ENCODE assay signal across 12 cellular contexts in the genomic region with DNA sequence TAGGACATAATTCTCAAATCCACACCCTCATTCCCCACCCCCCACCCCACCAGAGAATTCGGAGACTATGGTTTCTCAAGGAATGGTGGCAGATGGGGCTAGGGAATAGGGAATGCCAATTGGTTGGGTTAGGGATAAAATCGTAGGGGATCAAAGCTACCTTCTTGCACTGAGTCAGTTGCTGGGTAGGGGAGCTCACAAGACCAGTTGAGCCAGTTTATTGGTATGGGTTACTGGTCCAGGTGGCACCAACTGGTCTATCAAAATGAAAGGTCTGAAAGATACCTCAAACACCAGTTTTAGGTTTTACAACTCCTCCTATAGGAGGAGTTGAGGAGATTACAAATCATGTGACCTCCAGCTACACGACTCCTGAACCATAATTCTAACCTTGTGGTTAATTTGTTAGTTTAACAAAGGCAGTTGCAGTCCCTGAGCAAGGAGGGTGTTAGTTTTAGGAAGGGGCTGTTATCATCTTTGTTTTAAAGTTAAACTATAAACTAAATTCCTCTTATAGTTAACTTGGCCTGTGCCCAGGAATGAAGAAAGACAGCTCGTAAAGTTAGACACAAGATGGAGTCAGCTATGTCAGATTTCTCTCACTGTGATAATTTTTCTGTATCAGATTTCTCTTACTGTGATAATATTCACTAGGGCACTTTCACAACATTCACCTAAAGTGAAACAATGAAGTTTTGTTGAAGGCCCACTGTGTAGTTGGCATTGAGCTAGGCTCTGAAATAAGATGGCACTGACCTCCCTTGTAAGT. TPM values are rescaled to one million over a fixed set of nuclear protein-coding genes. Genes with fewer than 3 reads are reported as not detected.
DNase-seq lines count a peak whose midpoint lies in the region; ATAC-seq and TF ChIP-seq lines count a peak whose summit lies in the region.
"Had no signal": no experiment of that assay in that cellular context is flagged by ENCODE, and none has a peak within 500 bp of the region (broad histone marks: within the 10 kb centered on the region; RNA-seq: fewer than 3 reads in every experiment).

No MANE protein-coding gene starts in this region.

- peaks cover 60% of the 10 kb centered on the region for H3K4me1 Mint-ChIP-seq in activated CD4-positive, alpha-beta T cell treated with anti-CD3 and anti-CD28 coated beads, Interleukin-2, amount 10 ng/mL, durations not matched to agents 24 days and 14 days
- H3K4me1 Mint-ChIP-seq in naive thymus-derived CD8-positive, alpha-beta T cell: peaks cover 39 to 87% (median 81%) of the 10 kb centered on the region in 4 donors

- H3K27ac ChIP-seq in KMS-11: no peak overlapping the region

- H3K9me3 Mint-ChIP-seq in activated CD4-positive, alpha-beta T cell treated with anti-CD3 and anti-CD28 coated beads, Interleukin-2, amount 10 ng/mL, durations not matched to agents 24 days and 14 days: peaks cover 7% of the 10 kb centered on the region
- no peaks in the 10 kb centered on the region for H3K9me3 Mint-ChIP-seq in naive thymus-derived CD8-positive, alpha-beta T cell

- peaks cover 12% of the 10 kb centered on the region for H3K36me3 Mint-ChIP-seq in activated CD4-positive, alpha-beta T cell treated with anti-CD3 and anti-CD28 coated beads, Interleukin-2, amount 10 ng/mL, durations not matched to agents 24 days and 14 days (ENCODE audit: low read depth)
- peaks cover 0 to 9% (median 0%) of the 10 kb centered on the region in 3 donors for H3K36me3 Mint-ChIP-seq in naive thymus-derived CD8-positive, alpha-beta T cell

- H3K4me3 ChIP-seq in KMS-11 (IDR thresholded peaks at IDR 0.05; ENCODE audit: insufficient read depth, low read depth, low read length): no peak overlapping the region
- H3K4me3 ChIP-seq: HAP-1 had no signal

- peak overlapping the region; percentile 79 for H3K27ac Mint-ChIP-seq in activated CD4-positive, alpha-beta T cell treated with anti-CD3 and anti-CD28 coated beads, Interleukin-2, amount 10 ng/mL, durations not matched to agents 24 days and 14 days
- peak overlapping the region; percentile 94 to 99 (median 98) for H3K27ac Mint-ChIP-seq in naive thymus-derived CD8-positive, alpha-beta T cell

- intact Hi-C loops in activated CD4-positive, alpha-beta T cell treated with anti-CD3 and anti-CD28 coated beads, Interleukin-2, amount 10 ng/mL, durations not matched to agents 24 days and 14 days (cut with micrococcal nuclease): loop anchor here (2.0 to 5.0 kb wide), 3 partner anchors 33 to 268 kb away; a partner anchor contains a TSS

- H3K4me2 ChIP-seq in KMS-11: no peak overlapping the region

- H3K4me1 ChIP-seq in KMS-11 (ENCODE audit: low read depth, poor library complexity, severe bottlenecking): peaks cover 33% of the 10 kb centered on the region
- H3K4me1 ChIP-seq: HAP-1 had no signal

- H4K20me1 ChIP-seq in KMS-11 (ENCODE audit: insufficient read depth): no peaks in the 10 kb centered on the region

- ATAC-seq in naive thymus-derived CD8-positive, alpha-beta T cell: no peak
- ATAC-seq in GM21786 (IDR thresholded peaks at IDR 0.05; ENCODE audit: unreplicated experiment): no peak

- no peak overlapping the region for H3K9ac ChIP-seq in KMS-11

- H3K27me3 ChIP-seq in KMS-11 (ENCODE audit: insufficient read depth, low read depth): no peaks in the 10 kb centered on the region

- DNase-seq in activated CD4-positive, alpha-beta T cell treated with anti-CD3 and anti-CD28 coated beads, Interleukin-2, amount 10 ng/mL, durations not matched to agents 24 days and 14 days: no peak
- DNase-seq in activated CD4-positive, alpha-beta T cell treated with anti-CD3 and anti-CD28 coated beads, Interleukin-2, amount 50 U/mL, for 1 hour: no peak
- peak; percentile 48 for DNase-seq in activated CD8-positive, alpha-beta memory T cell treated with anti-CD3 and anti-CD28 coated beads, Interleukin-2, amount 50 U/mL, for 48 hours
- peak in 1 of 10 donors; percentile 46 for DNase-seq in naive thymus-derived CD8-positive, alpha-beta T cell
- no peak for DNase-seq in NCI-H2029 treated with DMSO at 0.1 percent for 48 hours (lab: John Stamatoyannopoulos, UW)
- DNase-seq in effector CD4-positive, alpha-beta T cell: no peak
- DNase-seq: DMS79, NCI-H2081 treated with DMSO at 0.1 percent for 48 hours had no signal

- H3K4me3 Mint-ChIP-seq in activated CD4-positive, alpha-beta T cell treated with anti-CD3 and anti-CD28 coated beads, Interleukin-2, amount 10 ng/mL, durations not matched to agents 24 days and 14 days: peak overlapping the region; percentile 20
- peak overlapping the region; percentile 62 to 96 (median 92) for H3K4me3 Mint-ChIP-seq in naive thymus-derived CD8-positive, alpha-beta T cell

- POLR2A ChIA-PET in naive thymus-derived CD8-positive, alpha-beta T cell (lab: Charles Lee): interaction anchor here (0.6 to 5.7 kb wide), 11 partner anchors 13 to 215 kb away, joined by 3 to 33 read pairs (median 3); a partner anchor contains a TSS

- H3K36me3 ChIP-seq in KMS-11 (ENCODE audit: insufficient read depth): no peaks in the 10 kb centered on the region
- H3K36me3 ChIP-seq: HAP-1 had no signal

- no peaks in the 10 kb centered on the region for H3K79me2 ChIP-seq in KMS-11 (ENCODE audit: insufficient read depth, low read depth)

- no peak for TF ChIP-seq CTCF in KMS-11 (conservative IDR thresholded peaks at IDR 0.05; ENCODE audit: low read depth, low read length)

- peaks cover 8% of the 10 kb centered on the region for H3K27me3 Mint-ChIP-seq in activated CD4-positive, alpha-beta T cell treated with anti-CD3 and anti-CD28 coated beads, Interleukin-2, amount 10 ng/mL, durations not matched to agents 24 days and 14 days
- H3K27me3 Mint-ChIP-seq in naive thymus-derived CD8-positive, alpha-beta T cell: no peaks in the 10 kb centered on the region

- H2AFZ ChIP-seq in KMS-11 (ENCODE audit: low read depth): peak overlapping the region; percentile 35; the same call in 1 of the 2 replicates

RNA-seq across cellular contexts. Expression of a gene that starts 2.5 kb away (rescaled TPM):
- total RNA-seq in activated CD4-positive, alpha-beta T cell treated with anti-CD3 and anti-CD28 coated beads, Interleukin-2, amount 10 ng/mL, durations not matched to agents 24 days and 14 days: 4.8 and 5.0 TPM in 2 replicates
- 10 to 100 TPM; 83.4 to 89.0 TPM for total RNA-seq in naive thymus-derived CD8-positive, alpha-beta T cell
- 10 to 100 TPM in 1 of 3 donors, 1 to 10 TPM in 2; 7.1 to 12.1 (median 7.9) TPM for polyA plus RNA-seq in naive thymus-derived CD8-positive, alpha-beta T cell
- total RNA-seq: frontal cortex had no signal

RNA-seq across cellular contexts. Expression of a gene that starts 33.3 kb away (rescaled TPM):
- total RNA-seq in activated CD4-positive, alpha-beta T cell treated with anti-CD3 and anti-CD28 coated beads, Interleukin-2, amount 10 ng/mL, durations not matched to agents 24 days and 14 days: 28.0 and 29.4 TPM in 2 replicates
- 10 to 100 TPM; 25.0 to 30.4 TPM for total RNA-seq in naive thymus-derived CD8-positive, alpha-beta T cell
- 10 to 100 TPM; 30.2 to 34.5 (median 30.3) TPM for polyA plus RNA-seq in naive thymus-derived CD8-positive, alpha-beta T cell

Comparison
In these comparisons a context has a peak if more than half of its experiments do, and no peak if none do; other contexts are left out.
1. RNA of a gene that starts 2.5 kb away (total RNA-seq): 83.4 to 89.0 TPM in naive thymus-derived CD8-positive, alpha-beta T cell; 4.8 to 5.0 TPM in activated CD4-positive, alpha-beta T cell treated with anti-CD3 and anti-CD28 coated beads, Interleukin-2, amount 10 ng/mL, durations not matched to agents 24 days and 14 days; every median in the first group is over 10 times any median in the second.